In the genomic region with DNA sequence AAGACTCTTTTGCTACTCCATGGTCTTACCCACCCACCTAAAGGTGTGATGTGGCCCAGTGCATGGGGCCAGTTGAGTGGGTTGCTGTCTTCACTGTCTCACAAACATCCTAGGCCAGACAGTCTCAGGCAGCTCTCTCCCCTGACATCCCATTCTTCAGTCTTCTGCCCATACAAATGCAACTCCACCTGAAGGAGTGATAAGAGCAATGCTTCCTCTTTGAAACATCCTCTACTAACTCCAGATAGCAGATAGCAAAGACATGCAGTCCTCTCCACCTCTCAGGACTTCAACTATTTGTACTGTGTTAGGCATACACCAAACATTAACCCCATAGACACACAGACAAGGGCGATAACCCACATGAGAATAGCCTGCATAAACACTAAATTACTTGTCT, we compare ENCODE assay signal across 19 cellular contexts.
"Had no signal": no experiment of that assay in that cellular context is flagged by ENCODE, and none has a peak within 500 bp of the region (broad histone marks: within the 10 kb centered on the region; RNA-seq: fewer than 3 reads in every experiment).

No MANE protein-coding gene starts in this region.

- H3K27ac Mint-ChIP-seq: dendritic cell treated with granulocyte-macrophage colony-stimulating factor and Interleukin-4, amounts not matched to agents 40 ng/mL and 50 ng/mL, for 4 days; stimulated activated memory B cell treated with anti-CD40 and anti-IgM and Interleukin-4, amounts not matched to agents 10 μg/mL and 1 μg/mL and 100 μg/mL, for 72 hours; stimulated activated naive CD8-positive, alpha-beta T cell treated with anti-CD3 and anti-CD28 coated beads, Interleukin-15, Interleukin-2, amounts not matched to agents 100 ng/mL and 50 ng/mL, for 24 hours had no signal

- ATAC-seq: effector memory CD8-positive, alpha-beta T cell; gastrocnemius medialis; heart right ventricle; sciatic nerve; stimulated activated memory B cell treated with anti-CD40 and anti-IgM and Interleukin-4, amounts not matched to agents 10 μg/mL and 1 μg/mL and 100 μg/mL, for 72 hours had no signal

- H3K36me3 ChIP-seq: gastrocnemius medialis, heart right ventricle, neutrophil, transverse colon had no signal

- FAIRE-seq: islet of Langerhans had no signal

- DNase-seq: effector memory CD8-positive, alpha-beta T cell; gastrocnemius medialis; heart right ventricle; hypothalamus; kidney glomerular epithelial cell; mesendoderm; naive B cell; spleen; stimulated activated CD4-positive, alpha-beta T cell treated with anti-CD3 and anti-CD28 coated beads, Interleukin-15, amount 100 ng/mL, for 24 hours; stimulated activated CD4-positive, alpha-beta T cell treated with anti-CD3 and anti-CD28 coated beads, Interleukin-1b, Interleukin-23, amount 100 ng/mL, for 48 hours; stimulated activated CD4-positive, alpha-beta T cell treated with anti-CD3 and anti-CD28 coated beads, Interleukin-4, amount 100 ng/mL, for 24 hours; transverse colon had no signal

- H3K4me3 Mint-ChIP-seq: dendritic cell treated with granulocyte-macrophage colony-stimulating factor and Interleukin-4, amounts not matched to agents 40 ng/mL and 50 ng/mL, for 4 days; effector memory CD8-positive, alpha-beta T cell; naive B cell; stimulated activated memory B cell treated with anti-CD40 and anti-IgM and Interleukin-4, amounts not matched to agents 10 μg/mL and 1 μg/mL and 100 μg/mL, for 72 hours; stimulated activated naive CD8-positive, alpha-beta T cell treated with anti-CD3 and anti-CD28 coated beads, Interleukin-15, Interleukin-2, amounts not matched to agents 100 ng/mL and 50 ng/mL, for 24 hours had no signal

- H3K9me3 Mint-ChIP-seq: dendritic cell treated with granulocyte-macrophage colony-stimulating factor and Interleukin-4, amounts not matched to agents 40 ng/mL and 50 ng/mL, for 4 days; effector memory CD8-positive, alpha-beta T cell; naive B cell; stimulated activated memory B cell treated with anti-CD40 and anti-IgM and Interleukin-4, amounts not matched to agents 10 μg/mL and 1 μg/mL and 100 μg/mL, for 72 hours; stimulated activated naive CD8-positive, alpha-beta T cell treated with anti-CD3 and anti-CD28 coated beads, Interleukin-15, Interleukin-2, amounts not matched to agents 100 ng/mL and 50 ng/mL, for 24 hours had no signal

- H3K27me3 ChIP-seq: esophagus muscularis mucosa, gastrocnemius medialis, heart right ventricle, neutrophil, spleen, transverse colon had no signal

- H3K27me3 Mint-ChIP-seq: dendritic cell treated with granulocyte-macrophage colony-stimulating factor and Interleukin-4, amounts not matched to agents 40 ng/mL and 50 ng/mL, for 4 days; effector memory CD8-positive, alpha-beta T cell; naive B cell; stimulated activated memory B cell treated with anti-CD40 and anti-IgM and Interleukin-4, amounts not matched to agents 10 μg/mL and 1 μg/mL and 100 μg/mL, for 72 hours; stimulated activated naive CD8-positive, alpha-beta T cell treated with anti-CD3 and anti-CD28 coated beads, Interleukin-15, Interleukin-2, amounts not matched to agents 100 ng/mL and 50 ng/mL, for 24 hours had no signal

- H3K4me3 ChIP-seq: esophagus muscularis mucosa, gastrocnemius medialis, heart right ventricle, spleen, transverse colon had no signal
